9 cellular contexts compared by ENCODE assay signal in the genomic region with DNA sequence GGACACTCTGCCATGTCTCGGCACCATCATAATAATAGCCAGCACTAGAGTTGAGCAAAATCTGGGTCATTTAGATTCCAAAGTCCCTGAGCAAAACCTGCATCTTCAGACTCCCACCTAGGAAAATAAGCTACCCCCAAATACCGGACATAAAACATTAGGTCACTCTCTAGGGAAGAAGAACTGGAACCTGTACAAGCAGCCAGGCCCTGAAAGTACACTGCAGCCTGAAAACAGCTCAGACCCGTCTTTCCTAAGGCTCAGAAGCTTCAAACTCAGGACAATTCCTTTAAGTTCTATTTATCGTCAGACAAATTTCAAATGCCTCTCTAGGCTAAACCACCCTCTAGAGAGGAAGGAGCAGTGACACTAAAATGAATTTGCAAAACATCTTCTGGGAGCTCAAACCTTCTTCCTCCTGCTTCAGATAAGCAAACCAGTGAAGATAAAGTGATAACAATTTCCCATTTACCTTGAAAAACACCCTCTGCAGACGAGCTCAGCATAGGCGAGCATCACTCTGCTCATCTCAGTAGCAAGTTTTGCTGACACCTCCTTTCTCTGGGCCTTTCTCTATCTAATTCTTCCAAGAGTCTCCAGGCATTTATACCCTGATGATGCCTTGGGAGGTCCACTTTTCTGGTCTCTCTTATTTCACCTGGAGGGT.
DNase-seq lines count a peak whose midpoint lies in the region; ATAC-seq and TF ChIP-seq lines count a peak whose summit lies in the region.
"Had no signal": no experiment of that assay in that cellular context is flagged by ENCODE, and none has a peak within 500 bp of the region (broad histone marks: within the 10 kb centered on the region; RNA-seq: fewer than 3 reads in every experiment).

No MANE protein-coding gene starts in this region.

- peaks cover 62% of the 10 kb centered on the region for H3K36me3 Mint-ChIP-seq in stimulated activated effector memory CD8-positive, alpha-beta T cell treated with anti-CD3 and anti-CD28 coated beads, Interleukin-12 subunit alpha, Interleukin-12 subunit beta, amount 100 ng/mL, for 72 hours

- no peaks in the 10 kb centered on the region for H3K27me3 Mint-ChIP-seq in stimulated activated naive CD8-positive, alpha-beta T cell treated with anti-CD3 and anti-CD28 coated beads, Interleukin-15, amount 100 ng/mL, for 72 hours

- H3K27ac Mint-ChIP-seq in stimulated activated effector memory CD8-positive, alpha-beta T cell treated with anti-CD3 and anti-CD28 coated beads, Interleukin-12 subunit alpha, Interleukin-12 subunit beta, amount 100 ng/mL, for 72 hours = peak overlapping the region; percentile 57
- no peak overlapping the region for H3K27ac Mint-ChIP-seq in stimulated activated naive CD8-positive, alpha-beta T cell treated with anti-CD3 and anti-CD28 coated beads, Interleukin-15, amount 100 ng/mL, for 72 hours

- H3K4me3 Mint-ChIP-seq in stimulated activated effector memory CD8-positive, alpha-beta T cell treated with anti-CD3 and anti-CD28 coated beads, Interleukin-12 subunit alpha, Interleukin-12 subunit beta, amount 100 ng/mL, for 72 hours = peak overlapping the region; percentile 58
- no peak overlapping the region for H3K4me3 Mint-ChIP-seq in stimulated activated naive CD8-positive, alpha-beta T cell treated with anti-CD3 and anti-CD28 coated beads, Interleukin-15, amount 100 ng/mL, for 72 hours

- no peaks in the 10 kb centered on the region for H3K9me3 Mint-ChIP-seq in stimulated activated effector memory CD8-positive, alpha-beta T cell treated with anti-CD3 and anti-CD28 coated beads, Interleukin-12 subunit alpha, Interleukin-12 subunit beta, amount 100 ng/mL, for 72 hours
- no peaks in the 10 kb centered on the region for H3K9me3 Mint-ChIP-seq in stimulated activated naive CD8-positive, alpha-beta T cell treated with anti-CD3 and anti-CD28 coated beads, Interleukin-15, amount 100 ng/mL, for 72 hours

- peaks cover 95% of the 10 kb centered on the region for H3K4me1 Mint-ChIP-seq in stimulated activated effector memory CD8-positive, alpha-beta T cell treated with anti-CD3 and anti-CD28 coated beads, Interleukin-12 subunit alpha, Interleukin-12 subunit beta, amount 100 ng/mL, for 72 hours
- peaks cover 22% of the 10 kb centered on the region for H3K4me1 Mint-ChIP-seq in stimulated activated naive CD8-positive, alpha-beta T cell treated with anti-CD3 and anti-CD28 coated beads, Interleukin-15, amount 100 ng/mL, for 72 hours

- DNase-seq in NAMALWA (ENCODE audit: low spot score) (peak; percentile 37), fibroblast of mammary gland (ENCODE audit: low read depth) (peak; percentile 35), NCI-H446 (lab: John Stamatoyannopoulos, UW) (no peak), DMS153 treated with DMSO at 0.1 percent for 48 hours (lab: John Stamatoyannopoulos, UW; ENCODE audit: unreplicated experiment) (no peak), NCI-H2029 (lab: John Stamatoyannopoulos, UW) (no peak)
- no peak for DNase-seq in stimulated activated effector memory CD8-positive, alpha-beta T cell treated with anti-CD3 and anti-CD28 coated beads, Interleukin-12 subunit alpha, Interleukin-12 subunit beta, amount 100 ng/mL, for 72 hours (ENCODE audit: low spot score in 2 of 2)
- DNase-seq in stimulated activated naive CD8-positive, alpha-beta T cell treated with anti-CD3 and anti-CD28 coated beads, Interleukin-15, amount 100 ng/mL, for 72 hours = no peak
- DNase-seq: NCI-H226 had no signal

- no peak for TF ChIP-seq CTCF in fibroblast of mammary gland (conservative IDR thresholded peaks at IDR 0.05; ENCODE audit: control insufficient read depth, insufficient read depth, low read depth, low read length)

- ATAC-seq in GM21515 (IDR thresholded peaks at IDR 0.05; ENCODE audit: unreplicated experiment) = peak; percentile 7
- ATAC-seq in stimulated activated effector memory CD8-positive, alpha-beta T cell treated with anti-CD3 and anti-CD28 coated beads, Interleukin-12 subunit alpha, Interleukin-12 subunit beta, amount 100 ng/mL, for 72 hours = peak; percentile 22
- ATAC-seq in stimulated activated naive CD8-positive, alpha-beta T cell treated with anti-CD3 and anti-CD28 coated beads, Interleukin-15, amount 100 ng/mL, for 72 hours = no peak

- peak overlapping the region; percentile 27 for H3K4me3 ChIP-seq in fibroblast of mammary gland (ENCODE audit: control insufficient read depth, low read depth, low read length)

Comparison
In these comparisons a context has a peak if more than half of its experiments do, and no peak if none do; other contexts are left out.
1. DNase-seq: peak in NAMALWA (single experiment) and fibroblast of mammary gland (single experiment); none in stimulated activated effector memory CD8-positive, alpha-beta T cell treated with anti-CD3 and anti-CD28 coated beads, Interleukin-12 subunit alpha, Interleukin-12 subunit beta, amount 100 ng/mL, for 72 hours (0 of 2), NCI-H446 (0 of 2), stimulated activated naive CD8-positive, alpha-beta T cell treated with anti-CD3 and anti-CD28 coated beads, Interleukin-15, amount 100 ng/mL, for 72 hours (0 of 2), DMS153 treated with DMSO at 0.1 percent for 48 hours (single experiment) and NCI-H2029 (single experiment).